21 cellular contexts compared by ENCODE assay signal in genomic region chr6:78700997-78701396, GRCh38.
"Had no signal": no experiment of that assay in that cellular context is flagged by ENCODE, and none has a peak within 500 bp of the region (broad histone marks: within the 10 kb centered on the region; RNA-seq: fewer than 3 reads in every experiment).

No MANE protein-coding gene starts in this region.

- H3K36me3 Mint-ChIP-seq: activated CD8-positive, alpha-beta memory T cell treated with anti-CD3 and anti-CD28 coated beads, Interleukin-2, amount 10 ng/mL, durations not matched to agents 7 days and 5 days; activated naive CD8-positive, alpha-beta T cell treated with anti-CD3 and anti-CD28 coated beads, Interleukin-2, amount 10 ng/mL, durations not matched to agents 7 days and 5 days; stimulated activated memory B cell treated with anti-CD40 and anti-IgM and Interleukin-4, amounts not matched to agents 10 μg/mL and 1 μg/mL and 100 μg/mL, for 72 hours; T-cell had no signal

- H3K27me3 Mint-ChIP-seq: activated B cell treated with CpG ODN at 0.5 μM for 24 hours; activated CD4-positive, alpha-beta memory T cell treated with anti-CD3 and anti-CD28 coated beads, Interleukin-2, amount 10 ng/mL, durations not matched to agents 7 days and 5 days; activated CD8-positive, alpha-beta memory T cell treated with anti-CD3 and anti-CD28 coated beads, Interleukin-2, amount 10 ng/mL, durations not matched to agents 7 days and 5 days; activated naive CD8-positive, alpha-beta T cell treated with anti-CD3 and anti-CD28 coated beads, Interleukin-2, amount 10 ng/mL, durations not matched to agents 7 days and 5 days; natural killer cell treated with Interleukin-12 subunit alpha and Interleukin-12 subunit beta and Interleukin-15 and Interleukin-18, amount 100 ng/mL, for 72 hours; stimulated activated memory B cell treated with anti-CD40 and anti-IgM and Interleukin-4, amounts not matched to agents 10 μg/mL and 1 μg/mL and 100 μg/mL, for 72 hours had no signal

- DNase-seq: activated B cell treated with CpG ODN at 0.5 μM for 24 hours; activated CD4-positive, alpha-beta memory T cell treated with anti-CD3 and anti-CD28 coated beads, Interleukin-2, amount 10 ng/mL, durations not matched to agents 7 days and 5 days; activated CD4-positive, alpha-beta T cell treated with anti-CD3 and anti-CD28 coated beads for 48 hours; activated CD8-positive, alpha-beta memory T cell treated with anti-CD3 and anti-CD28 coated beads, Interleukin-2, amount 10 ng/mL, durations not matched to agents 7 days and 5 days; activated naive CD8-positive, alpha-beta T cell treated with anti-CD3 and anti-CD28 coated beads, Interleukin-2, amount 10 ng/mL, durations not matched to agents 7 days and 5 days; amygdala; cortex of kidney; effector CD8-positive, alpha-beta T cell; glutamatergic neuron; hippocampal formation; islet precursor cell; lower lobe of right lung; pancreas; spleen; stimulated activated CD4-positive, alpha-beta T cell treated with anti-CD3 and anti-CD28 coated beads, Interleukin-4, amount 100 ng/mL, for 4 hours; T-cell had no signal

- H3K4me1 Mint-ChIP-seq: activated B cell treated with CpG ODN at 0.5 μM for 24 hours; activated CD4-positive, alpha-beta memory T cell treated with anti-CD3 and anti-CD28 coated beads, Interleukin-2, amount 10 ng/mL, durations not matched to agents 7 days and 5 days; activated CD8-positive, alpha-beta memory T cell treated with anti-CD3 and anti-CD28 coated beads, Interleukin-2, amount 10 ng/mL, durations not matched to agents 7 days and 5 days; activated naive CD8-positive, alpha-beta T cell treated with anti-CD3 and anti-CD28 coated beads, Interleukin-2, amount 10 ng/mL, durations not matched to agents 7 days and 5 days; stimulated activated memory B cell treated with anti-CD40 and anti-IgM and Interleukin-4, amounts not matched to agents 10 μg/mL and 1 μg/mL and 100 μg/mL, for 72 hours; T-cell had no signal

- H3K27me3 ChIP-seq: breast epithelium, neutrophil, pancreas, spleen had no signal

- ATAC-seq: activated CD8-positive, alpha-beta memory T cell treated with anti-CD3 and anti-CD28 coated beads, Interleukin-2, amount 10 ng/mL, durations not matched to agents 7 days and 5 days; lower lobe of right lung; natural killer cell treated with Interleukin-12 subunit alpha and Interleukin-12 subunit beta and Interleukin-15 and Interleukin-18, amount 100 ng/mL, for 72 hours; pancreas; sciatic nerve; stimulated activated memory B cell treated with anti-CD40 and anti-IgM and Interleukin-4, amounts not matched to agents 10 μg/mL and 1 μg/mL and 100 μg/mL, for 72 hours; T-cell had no signal

- H3K27ac Mint-ChIP-seq: activated B cell treated with CpG ODN at 0.5 μM for 24 hours; activated CD4-positive, alpha-beta memory T cell treated with anti-CD3 and anti-CD28 coated beads, Interleukin-2, amount 10 ng/mL, durations not matched to agents 7 days and 5 days; activated CD8-positive, alpha-beta memory T cell treated with anti-CD3 and anti-CD28 coated beads, Interleukin-2, amount 10 ng/mL, durations not matched to agents 7 days and 5 days; activated naive CD8-positive, alpha-beta T cell treated with anti-CD3 and anti-CD28 coated beads, Interleukin-2, amount 10 ng/mL, durations not matched to agents 7 days and 5 days; natural killer cell treated with Interleukin-12 subunit alpha and Interleukin-12 subunit beta and Interleukin-15 and Interleukin-18, amount 100 ng/mL, for 72 hours; stimulated activated memory B cell treated with anti-CD40 and anti-IgM and Interleukin-4, amounts not matched to agents 10 μg/mL and 1 μg/mL and 100 μg/mL, for 72 hours; T-cell had no signal

- H3K4me3 ChIP-seq: breast epithelium, lower lobe of right lung, pancreas, spleen had no signal

- H3K4me3 Mint-ChIP-seq: activated B cell treated with CpG ODN at 0.5 μM for 24 hours; activated CD4-positive, alpha-beta memory T cell treated with anti-CD3 and anti-CD28 coated beads, Interleukin-2, amount 10 ng/mL, durations not matched to agents 7 days and 5 days; activated CD8-positive, alpha-beta memory T cell treated with anti-CD3 and anti-CD28 coated beads, Interleukin-2, amount 10 ng/mL, durations not matched to agents 7 days and 5 days; activated naive CD8-positive, alpha-beta T cell treated with anti-CD3 and anti-CD28 coated beads, Interleukin-2, amount 10 ng/mL, durations not matched to agents 7 days and 5 days; natural killer cell treated with Interleukin-12 subunit alpha and Interleukin-12 subunit beta and Interleukin-15 and Interleukin-18, amount 100 ng/mL, for 72 hours; stimulated activated memory B cell treated with anti-CD40 and anti-IgM and Interleukin-4, amounts not matched to agents 10 μg/mL and 1 μg/mL and 100 μg/mL, for 72 hours; T-cell had no signal

- H3K4me1 ChIP-seq: breast epithelium, lower lobe of right lung, pancreas, spleen had no signal

- H3K27ac ChIP-seq: breast epithelium, lower lobe of right lung, neutrophil, pancreas, spleen had no signal

- H3K9me3 Mint-ChIP-seq: activated B cell treated with CpG ODN at 0.5 μM for 24 hours had no signal

- H3K36me3 ChIP-seq: breast epithelium, lower lobe of right lung, neutrophil, pancreas, spleen had no signal

- H3K9me3 ChIP-seq: breast epithelium, lower lobe of right lung, neutrophil, pancreas had no signal
